Comparison of ENCODE assay signal across 9 cellular contexts in genomic region chr1:77926561-77927357, GRCh38. TPM values are rescaled to one million over a fixed set of nuclear protein-coding genes. Genes with fewer than 3 reads are reported as not detected.
DNase-seq lines count a peak whose midpoint lies in the region; ATAC-seq and TF ChIP-seq lines count a peak whose summit lies in the region.
"Had no signal": no experiment of that assay in that cellular context is flagged by ENCODE, and none has a peak within 500 bp of the region (broad histone marks: within the 10 kb centered on the region; RNA-seq: fewer than 3 reads in every experiment).

No MANE protein-coding gene starts in this region.

- no peaks in the 10 kb centered on the region for H3K4me1 ChIP-seq in effector memory CD4-positive, alpha-beta T cell (ENCODE audit: control insufficient read depth, insufficient read depth, low read length, poor library complexity, severe bottlenecking)
- H3K4me1 ChIP-seq in PC-3 (ENCODE audit: insufficient read depth, low read length) = peaks cover 11% of the 10 kb centered on the region
- H3K4me1 ChIP-seq: HAP-1 had no signal

- no peak overlapping the region for H3K27ac ChIP-seq in CD4-positive, alpha-beta T cell (ENCODE audit: low read depth, low read length)
- no peak overlapping the region for H3K27ac ChIP-seq in effector memory CD4-positive, alpha-beta T cell (ENCODE audit: insufficient read depth, low read length, poor library complexity, severe bottlenecking)
- H3K27ac ChIP-seq in PC-3 (ENCODE audit: low read length) = no peak overlapping the region

- H3K9me3 Mint-ChIP-seq in CD4-positive, alpha-beta T cell = no peaks in the 10 kb centered on the region

- H3K4me1 Mint-ChIP-seq in CD4-positive, alpha-beta T cell (ENCODE audit: low read depth) = peaks cover 7% of the 10 kb centered on the region

- peak overlapping the region; percentile 27 for H3K4me3 ChIP-seq in effector memory CD4-positive, alpha-beta T cell (ENCODE audit: insufficient read depth, low read depth, low read length, poor library complexity, severe bottlenecking)
- no peak overlapping the region for H3K4me3 ChIP-seq in PC-3 (ENCODE audit: low read length)
- H3K4me3 ChIP-seq: HAP-1 had no signal

- DNase-seq in CD4-positive, alpha-beta T cell = no peak
- DNase-seq in NOMO-1 (lab: John Stamatoyannopoulos, UW; ENCODE audit: unreplicated experiment in 2 of 2) (peak; percentile 49 to 88), PC-3 (no peak)
- DNase-seq in effector memory CD4-positive, alpha-beta T cell = no peak
- DNase-seq in stimulated activated naive CD4-positive, alpha-beta T cell treated with Interleukin-2 at 50 U/mL for 16 hours (lab: John Stamatoyannopoulos, UW) = no peak
- no peak for DNase-seq in stimulated activated CD4-positive, alpha-beta T cell treated with anti-CD3 and anti-CD28 coated beads, Interleukin-2, amount 100 ng/mL, for 24 hours
- DNase-seq in activated CD8-positive, alpha-beta memory T cell treated with anti-CD3 and anti-CD28 coated beads for 24 hours = no peak

- H3K9me2 ChIP-seq in PC-3 (replicated peaks; ENCODE audit: low read length) = no peaks in the 10 kb centered on the region

- H3K79me2 ChIP-seq in PC-3 (ENCODE audit: low read length) = no peaks in the 10 kb centered on the region

- BruUV-seq in PC-3 (replicated peaks; lab: Mats Ljungman, UMichigan) = no TSS peak

- H4K20me1 ChIP-seq in PC-3 (ENCODE audit: low read length) = no peaks in the 10 kb centered on the region

- TF ChIP-seq CTCF in CD4-positive, alpha-beta T cell (IDR thresholded peaks at IDR 0.05) = no peak
- TF ChIP-seq CTCF in PC-3 (conservative IDR thresholded peaks at IDR 0.05; ENCODE audit: low read depth, low read length) = no peak

- H3K9me3 ChIP-seq in CD4-positive, alpha-beta T cell (ENCODE audit: control insufficient read depth, low read length) = no peaks in the 10 kb centered on the region
- no peaks in the 10 kb centered on the region for H3K9me3 ChIP-seq in effector memory CD4-positive, alpha-beta T cell (ENCODE audit: control insufficient read depth, low read length)
- no peaks in the 10 kb centered on the region for H3K9me3 ChIP-seq in PC-3 (ENCODE audit: low read length)
- H3K9me3 ChIP-seq: HAP-1 had no signal

- CTCF ChIA-PET in CD4-positive, alpha-beta T cell (lab: Charles Lee) = no interaction called here
- CTCF ChIA-PET in PC-3 (lab: Charles Lee) = no interaction called here

- intact Hi-C loops in CD4-positive, alpha-beta T cell (cut with DNase I, micrococcal nuclease) = no loop called here
- intact Hi-C loops in PC-3 (cut with micrococcal nuclease) = no loop called here

- no peaks in the 10 kb centered on the region for H3K27me3 Mint-ChIP-seq in CD4-positive, alpha-beta T cell

- H3K4me3 Mint-ChIP-seq in CD4-positive, alpha-beta T cell = peak overlapping the region; percentile 85

- H3K36me3 Mint-ChIP-seq in CD4-positive, alpha-beta T cell (ENCODE audit: low read depth) = peaks cover 4% of the 10 kb centered on the region

- no peak overlapping the region for H2AFZ ChIP-seq in PC-3 (ENCODE audit: low read length)

- H3K9ac ChIP-seq in PC-3 (ENCODE audit: low read length) = no peak overlapping the region

- ATAC-seq in CD4-positive, alpha-beta T cell (ENCODE audit: poor library complexity) = no peak
- ATAC-seq in GM19395 (IDR thresholded peaks at IDR 0.05; ENCODE audit: unreplicated experiment) (peak; percentile 62), PC-3 (no peak)

- no peaks in the 10 kb centered on the region for H3K27me3 ChIP-seq in CD4-positive, alpha-beta T cell (ENCODE audit: control insufficient read depth, insufficient read depth, low read length)
- H3K27me3 ChIP-seq in effector memory CD4-positive, alpha-beta T cell (replicated peaks; ENCODE audit: control insufficient read depth, insufficient read depth, low read length, poor library complexity, severe bottlenecking) = no peaks in the 10 kb centered on the region
- no peaks in the 10 kb centered on the region for H3K27me3 ChIP-seq in PC-3 (ENCODE audit: low read length)

- H3F3A ChIP-seq in PC-3 (ENCODE audit: low read length, unreplicated experiment) = no peaks in the 10 kb centered on the region

- H3K4me2 ChIP-seq in PC-3 (ENCODE audit: low read length) = no peak overlapping the region

- peak overlapping the region; percentile 5 for H3K27ac Mint-ChIP-seq in CD4-positive, alpha-beta T cell

- POLR2A ChIA-PET in CD4-positive, alpha-beta T cell (lab: Charles Lee) = interaction anchor here (0.6 to 1.4 kb wide), 2 partner anchors 52 to 84 kb away, joined by 3 read pairs; partner anchors contain the start of gene FUBP1
- POLR2A ChIA-PET in PC-3 (lab: Charles Lee; ENCODE audit: unreplicated experiment) = no interaction called here

- H3K36me3 ChIP-seq in effector memory CD4-positive, alpha-beta T cell (ENCODE audit: control insufficient read depth, insufficient read depth, low read length) = no peaks in the 10 kb centered on the region
- no peaks in the 10 kb centered on the region for H3K36me3 ChIP-seq in PC-3 (ENCODE audit: low read depth, low read length)
- H3K36me3 ChIP-seq: HAP-1 had no signal

RNA-seq across cellular contexts. Expression of gene NEXN, which starts 38.3 kb away (rescaled TPM):
- under 1 TPM in 1 of 2 experiments, not detected in 1; 0.25 TPM for total RNA-seq in CD4-positive, alpha-beta T cell
- total RNA-seq in PC-3 (2014; rRNA removed) = 3.1 and 3.5 TPM in 2 replicates

RNA-seq across cellular contexts. Expression of gene FUBP1, which starts 52.1 kb away (rescaled TPM):
- 100 to 1,000 TPM; 196 to 202 TPM for total RNA-seq in CD4-positive, alpha-beta T cell
- 81.5 and 93.4 TPM in 2 replicates for total RNA-seq in PC-3 (2014; rRNA removed)

Comparison
In these comparisons a context has a peak if more than half of its experiments do, and no peak if none do; other contexts are left out.
1. DNase-seq: peak in NOMO-1 (2 of 2); none in CD4-positive, alpha-beta T cell (0 of 10), effector memory CD4-positive, alpha-beta T cell (0 of 3), PC-3 (single experiment), stimulated activated naive CD4-positive, alpha-beta T cell treated with Interleukin-2 at 50 U/mL for 16 hours (single experiment), stimulated activated CD4-positive, alpha-beta T cell treated with anti-CD3 and anti-CD28 coated beads, Interleukin-2, amount 100 ng/mL, for 24 hours (0 of 2) and activated CD8-positive, alpha-beta memory T cell treated with anti-CD3 and anti-CD28 coated beads for 24 hours (single experiment).